Comparison of ENCODE assay signal across 10 cellular contexts in the genomic region with DNA sequence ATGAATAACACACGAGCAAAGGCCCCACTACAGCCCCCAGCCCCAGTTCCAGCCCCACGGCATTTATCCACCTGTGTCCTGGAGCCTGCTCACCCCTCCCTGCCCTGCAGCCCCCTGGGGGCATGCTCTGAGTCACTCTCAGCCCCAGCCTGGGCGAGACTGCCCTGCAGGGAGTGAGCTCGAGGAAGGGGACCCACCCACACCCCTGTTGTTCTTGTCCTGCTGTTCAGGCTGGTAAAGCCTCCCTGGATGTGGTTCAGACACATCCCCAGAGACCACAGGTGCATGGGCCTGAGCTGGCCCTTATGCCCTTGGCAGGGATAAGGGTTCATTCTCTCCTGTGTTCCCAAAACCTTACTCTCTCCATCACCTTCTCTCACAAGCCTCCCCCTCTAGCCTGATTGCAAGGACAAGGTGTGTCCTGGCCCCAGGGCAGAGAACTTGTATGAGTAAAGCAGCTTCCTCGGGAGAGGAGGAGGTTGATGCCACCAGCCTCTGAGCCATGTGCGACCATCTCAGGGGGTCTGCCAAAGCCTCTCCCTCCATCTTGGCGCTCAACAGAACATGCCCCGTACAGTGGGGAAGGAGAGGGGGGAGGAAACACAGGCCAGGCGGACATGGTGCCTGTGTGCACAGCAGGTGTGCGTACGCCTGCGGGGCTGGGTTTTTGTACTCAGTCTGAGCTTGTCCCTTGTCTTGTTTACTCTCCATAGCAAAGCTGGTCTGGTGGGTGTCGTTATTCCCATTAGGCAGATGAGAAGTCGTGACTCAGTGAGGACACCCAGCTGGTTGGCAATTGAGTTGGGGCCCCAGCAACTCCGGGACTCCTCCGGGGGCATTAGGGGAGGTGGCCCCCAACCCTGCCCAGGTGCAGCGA.
A peak's percentile ranks its signal among the peaks of the same experiment; 100 is the strongest.
DNase-seq lines count a peak whose midpoint lies in the region.
"Had no signal": no experiment of that assay in that cellular context is flagged by ENCODE, and none has a peak within 500 bp of the region (broad histone marks: within the 10 kb centered on the region; RNA-seq: fewer than 3 reads in every experiment).

No MANE protein-coding gene starts in this region.

- DNase-seq in COR-L47 (lab: John Stamatoyannopoulos, UW) (peak; percentile 77), H7 (peak; percentile 51), NCI-H510A treated with DMSO at 0.1 percent for 48 hours (lab: John Stamatoyannopoulos, UW) (peak; percentile 11), NCI-H2107 (lab: John Stamatoyannopoulos, UW) (no peak), NCI-H1694 treated with DMSO at 0.1 percent for 48 hours (lab: John Stamatoyannopoulos, UW) (no peak), GM19238 (ENCODE audit: insufficient read length, low spot score) (no peak)

- no peaks in the 10 kb centered on the region for H3K36me3 ChIP-seq in H7 (replicated peaks; ENCODE audit: control insufficient read depth, insufficient read depth, low read length)
- H3K36me3 ChIP-seq: gastroesophageal sphincter had no signal

- H3K27me3 ChIP-seq in H7 (ENCODE audit: control insufficient read depth, insufficient read depth, low read length), result peaks cover 3% of the 10 kb centered on the region; the same call in 1 of the 2 replicates

- no peak overlapping the region for H3K4me3 ChIP-seq in H7 (ENCODE audit: insufficient read depth, low read depth, low read length)
- peak overlapping the region; percentile 1; the same call in 1 of the 2 replicates for H3K4me3 ChIP-seq in iPS-18c (ENCODE audit: insufficient read depth, low read depth, low read length)
- H3K4me3 ChIP-seq: gastroesophageal sphincter, psoas muscle had no signal

- H3K9me3 ChIP-seq in iPS-18c (ENCODE audit: control insufficient read depth, insufficient read depth, low read length), result no peaks in the 10 kb centered on the region
- H3K9me3 ChIP-seq: Caco-2, gastroesophageal sphincter, psoas muscle had no signal

Comparison
In these comparisons a context has a peak if more than half of its experiments do, and no peak if none do; other contexts are left out.
1. DNase-seq: peak in COR-L47 (single experiment), H7 (single experiment) and NCI-H510A treated with DMSO at 0.1 percent for 48 hours (single experiment); none in NCI-H2107 (single experiment), NCI-H1694 treated with DMSO at 0.1 percent for 48 hours (single experiment) and GM19238 (single experiment).